ENCODE assay signal across 8 cellular contexts in the genomic region with DNA sequence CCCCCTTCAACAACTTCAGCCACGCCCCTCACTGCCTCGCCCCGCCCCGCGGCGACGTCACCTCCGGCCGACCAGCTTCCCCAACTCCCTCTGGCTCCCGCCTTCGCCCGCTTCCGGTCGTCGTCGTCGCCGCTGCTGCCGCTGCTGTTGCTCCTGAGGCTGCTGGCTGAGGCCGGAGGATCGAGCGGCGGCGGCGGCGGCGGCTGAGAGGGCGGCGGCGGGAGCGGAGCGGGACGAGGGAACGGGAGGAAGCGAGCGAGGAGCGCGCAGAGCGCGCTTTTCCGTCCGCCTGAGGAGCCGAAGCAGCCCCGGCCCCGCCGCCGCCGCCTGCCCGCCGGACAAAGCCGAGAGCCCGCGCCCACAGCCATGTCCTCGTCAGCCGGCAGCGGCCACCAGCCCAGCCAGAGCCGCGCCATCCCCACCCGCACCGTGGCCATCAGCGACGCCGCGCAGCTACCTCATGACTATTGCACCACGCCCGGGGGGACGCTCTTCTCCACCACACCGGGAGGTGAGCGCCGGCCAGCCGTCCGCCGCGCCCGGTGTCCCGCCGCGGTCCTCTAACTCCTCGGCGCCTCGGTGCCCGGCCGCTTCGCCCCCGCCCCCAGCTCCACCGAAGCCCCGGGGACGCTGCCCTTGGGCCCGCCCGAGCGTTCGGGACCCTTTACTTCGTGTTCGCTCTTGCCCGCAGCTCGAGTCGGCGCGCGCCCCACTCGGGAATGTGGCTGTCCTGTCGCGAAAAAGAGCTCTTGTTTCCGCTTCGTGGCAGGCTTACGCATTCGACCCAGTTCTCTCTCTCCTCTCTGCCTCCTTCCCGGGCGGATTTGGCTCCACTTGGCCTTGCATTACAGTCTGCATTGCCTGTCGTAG. TPM values are rescaled to one million over a fixed set of nuclear protein-coding genes. Genes with fewer than 3 reads are reported as not detected.
DNase-seq lines count a peak whose midpoint lies in the region; ATAC-seq and TF ChIP-seq lines count a peak whose summit lies in the region.

A gene with protein sequence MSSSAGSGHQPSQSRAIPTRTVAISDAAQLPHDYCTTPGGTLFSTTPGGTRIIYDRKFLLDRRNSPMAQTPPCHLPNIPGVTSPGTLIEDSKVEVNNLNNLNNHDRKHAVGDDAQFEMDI (plus strand): TSS at position 110 of the 870 bp plus-strand sequence. CDS start 257 bp downstream, at position 367.

- H3K27me3 Mint-ChIP-seq in naive B cell: no peaks in the 10 kb centered on the region
- H3K27me3 Mint-ChIP-seq in stimulated activated memory B cell treated with anti-CD40 and anti-IgM and Interleukin-4, amounts not matched to agents 10 μg/mL and 1 μg/mL and 100 μg/mL, for 72 hours: no peaks in the 10 kb centered on the region

- H3K79me2 ChIP-seq in DND-41 (ENCODE audit: insufficient read depth, low read length): peaks cover 40% of the 10 kb centered on the region
- peaks cover 49% of the 10 kb centered on the region for H3K79me2 ChIP-seq in GM23248 (ENCODE audit: insufficient read depth)

- DNase-seq in DND-41 (peak; percentile 99), GM23248 (peak; percentile 97), LHCN-M2 (ENCODE audit: low read depth) (peak; percentile 92), RPMI8226 (peak; percentile 91), fibroblast of gingiva (ENCODE audit: low read depth) (peak; percentile 96), naive B cell (peak; percentile 98)
- peak; percentile 98 to 100 for DNase-seq in activated T-helper 1 cell treated with anti-CD3 and anti-CD28 coated beads, Interleukin-2, amount 50 U/mL, for 16 hours (ENCODE audit: low read depth in 1 of 2, low spot score in 1 of 2)

- H3K36me3 Mint-ChIP-seq in naive B cell: no peaks in the 10 kb centered on the region
- peaks cover 9% of the 10 kb centered on the region for H3K36me3 Mint-ChIP-seq in stimulated activated memory B cell treated with anti-CD40 and anti-IgM and Interleukin-4, amounts not matched to agents 10 μg/mL and 1 μg/mL and 100 μg/mL, for 72 hours

- H3K36me3 ChIP-seq in DND-41 (ENCODE audit: insufficient read depth, low read length) (peaks cover 19% of the 10 kb centered on the region), GM23248 (ENCODE audit: low read depth) (no peaks in the 10 kb centered on the region)

- H3K4me3 ChIP-seq in DND-41 (ENCODE audit: low read depth in 1 of 2, low read length in 2 of 2) (peak within 1 kb of the TSS; percentile 67 to 75), GM23248 (peak within 1 kb of the TSS; percentile 100)

- H3K9me3 Mint-ChIP-seq in naive B cell: no peaks in the 10 kb centered on the region
- H3K9me3 Mint-ChIP-seq in stimulated activated memory B cell treated with anti-CD40 and anti-IgM and Interleukin-4, amounts not matched to agents 10 μg/mL and 1 μg/mL and 100 μg/mL, for 72 hours: no peaks in the 10 kb centered on the region

- H3K4me1 ChIP-seq in DND-41 (ENCODE audit: insufficient read depth, low read length): peaks cover 27% of the 10 kb centered on the region
- peaks cover 27% of the 10 kb centered on the region for H3K4me1 ChIP-seq in GM23248 (ENCODE audit: insufficient read depth)

- H3F3A ChIP-seq in GM23248 (ENCODE audit: insufficient read depth): peaks cover 21% of the 10 kb centered on the region

- WGBS in GM23248 (ENCODE audit: low coverage in 1 of 2, low lambda C conversion rate in 2 of 2, missing lambda C conversion rate in 2 of 2), 2 experiments: 1 to 2% methylated on average over 76 to 107 of the region's 110 CpGs

- H3K9me3 ChIP-seq in DND-41 (ENCODE audit: insufficient read depth, low read length, severe bottlenecking) (no peaks in the 10 kb centered on the region), GM23248 (ENCODE audit: low read depth) (no peaks in the 10 kb centered on the region)

- H3K27me3 ChIP-seq in DND-41 (ENCODE audit: insufficient read depth, low read length, poor library complexity): no peaks in the 10 kb centered on the region
- no peaks in the 10 kb centered on the region for H3K27me3 ChIP-seq in GM23248 (replicated peaks; ENCODE audit: insufficient read depth)

- peaks cover 28 to 46% (median 42%) of the 10 kb centered on the region in 3 donors for H3K4me1 Mint-ChIP-seq in naive B cell
- H3K4me1 Mint-ChIP-seq in stimulated activated memory B cell treated with anti-CD40 and anti-IgM and Interleukin-4, amounts not matched to agents 10 μg/mL and 1 μg/mL and 100 μg/mL, for 72 hours: peaks cover 38% of the 10 kb centered on the region

- H3K4me2 ChIP-seq in DND-41 (ENCODE audit: insufficient read depth, low read length) (peak within 1 kb of the TSS; percentile 85), GM23248 (ENCODE audit: unreplicated experiment) (peak within 1 kb of the TSS; percentile 95)

- H3K9ac ChIP-seq in DND-41 (ENCODE audit: low read depth, low read length) (peak within 1 kb of the TSS; percentile 93), GM23248 (peak within 1 kb of the TSS; percentile 98)

- ATAC-seq in DND-41 (ENCODE audit: insufficient read depth, low read depth) (peak; percentile 34), naive B cell (ENCODE audit: low read depth in 2 of 2) (peak; percentile 96)
- peak; percentile 100 for ATAC-seq in stimulated activated memory B cell treated with anti-CD40 and anti-IgM and Interleukin-4, amounts not matched to agents 10 μg/mL and 1 μg/mL and 100 μg/mL, for 72 hours

- no peaks in the 10 kb centered on the region for H3K9me2 ChIP-seq in GM23248 (ENCODE audit: insufficient read depth)

- H2AFZ ChIP-seq in DND-41 (ENCODE audit: low read depth, low read length) (peak within 1 kb of the TSS; percentile 99), GM23248 (peak within 1 kb of the TSS; percentile 93)

- in situ Hi-C loops in GM23248 (cut with MboI): no loop called here

- H3K4me3 Mint-ChIP-seq in naive B cell: peak within 1 kb of the TSS; percentile 89 to 98 (median 94)
- H3K4me3 Mint-ChIP-seq in stimulated activated memory B cell treated with anti-CD40 and anti-IgM and Interleukin-4, amounts not matched to agents 10 μg/mL and 1 μg/mL and 100 μg/mL, for 72 hours: peak within 1 kb of the TSS; percentile 96

- H4K20me1 ChIP-seq in DND-41 (ENCODE audit: insufficient read depth, low read length): peaks cover 33% of the 10 kb centered on the region
- H4K20me1 ChIP-seq in GM23248 (ENCODE audit: insufficient read depth): peaks cover 12% of the 10 kb centered on the region

- no peak for TF ChIP-seq CTCF in DND-41 (IDR thresholded peaks at IDR 0.05; ENCODE audit: borderline replicate concordance, extremely low read depth, low read length, poor library complexity, severe bottlenecking)

- H3K27ac ChIP-seq in DND-41 (ENCODE audit: low read length) (peak within 1 kb of the TSS; percentile 79), GM23248 (peak within 1 kb of the TSS; percentile 94)

- peak within 1 kb of the TSS; percentile 87 to 95 (median 90) for H3K27ac Mint-ChIP-seq in naive B cell
- H3K27ac Mint-ChIP-seq in stimulated activated memory B cell treated with anti-CD40 and anti-IgM and Interleukin-4, amounts not matched to agents 10 μg/mL and 1 μg/mL and 100 μg/mL, for 72 hours: peak within 1 kb of the TSS; percentile 86

RNA-seq across cellular contexts. Expression of the gene that starts here (rescaled TPM):
- 32.0 and 34.8 TPM in 2 replicates for total RNA-seq in GM23248 (2014; rRNA removed; shearing (Covaris generic))
- 18.2 and 18.4 TPM in 2 replicates for polyA plus RNA-seq in GM23248 (2016; fragmentation: Nextera tagmentation; extraction: Ambion mirVana)
- 32.8 and 42.9 TPM in 2 replicates for total RNA-seq in LHCN-M2 (2014; rRNA removed)
- 25.7 TPM for polyA plus RNA-seq in LHCN-M2 (2012)
- 10 to 100 TPM; 35.7 to 44.5 (median 38.8) TPM for polyA plus RNA-seq in naive B cell (ENCODE audit: low read depth in 6 of 6)

Comparison
In these comparisons a context has a peak if more than half of its experiments do, and no peak if none do; other contexts are left out.
1. Peak in every context shown above with its lines: DNase-seq, ATAC-seq, H3K4me3 ChIP-seq and H3K27ac ChIP-seq.
2. ATAC-seq: peak in every context shown above with its lines; median percentile 100 in stimulated activated memory B cell treated with anti-CD40 and anti-IgM and Interleukin-4, amounts not matched to agents 10 μg/mL and 1 μg/mL and 100 μg/mL, for 72 hours; 96 in naive B cell; 34 in DND-41.